In genomic region chr14:54776361-54777001, GRCh38 we compare ENCODE assay signal across 9 cellular contexts.
DNase-seq lines count a peak whose midpoint lies in the region; ATAC-seq, FAIRE-seq and TF ChIP-seq lines count a peak whose summit lies in the region.
"Had no signal": no experiment of that assay in that cellular context is flagged by ENCODE, and none has a peak within 500 bp of the region (broad histone marks: within the 10 kb centered on the region; RNA-seq: fewer than 3 reads in every experiment).

No MANE protein-coding gene starts in this region.

- no peak for TF ChIP-seq EP300 in suprapubic skin (IDR thresholded peaks at IDR 0.05)

- H3K27me3 ChIP-seq in suprapubic skin = no peaks in the 10 kb centered on the region

- FAIRE-seq in GM12892 (lab: Jason Lieb, UNC) = no peak
- FAIRE-seq: islet of Langerhans had no signal

- H3K4me1 ChIP-seq in suprapubic skin = peaks cover 24% of the 10 kb centered on the region

- TF ChIP-seq POLR2A in GM12892 (IDR thresholded peaks at IDR 0.05; ENCODE audit: low read depth, low read length) (no peak), suprapubic skin (IDR thresholded peaks at IDR 0.05) (no peak)

- 22% methylated on average over 11 of the region's 12 CpGs for WGBS in suprapubic skin

- H3K9me3 ChIP-seq in suprapubic skin = no peaks in the 10 kb centered on the region

- no peak overlapping the region for H3K27ac ChIP-seq in suprapubic skin

- H3K36me3 ChIP-seq in suprapubic skin = peaks cover 30% of the 10 kb centered on the region

- DNase-seq in GM12892 (ENCODE audit: insufficient read length) = peak; percentile 19
- peak; percentile 20 for DNase-seq in NCI-H1105 (lab: John Stamatoyannopoulos, UW)
- peak; percentile 29 for DNase-seq in activated CD8-positive, alpha-beta memory T cell treated with anti-CD3 and anti-CD28 coated beads, Interleukin-2, amount 50 U/mL, for 4 hours
- DNase-seq in germinal center (ENCODE audit: low spot score) = peak; percentile 73
- DNase-seq in stimulated activated CD4-positive, alpha-beta T cell treated with anti-CD3 and anti-CD28 coated beads, Interleukin-2, amount 100 ng/mL, for 24 hours = peak; percentile 81 to 89
- DNase-seq in cerebellar nuclear complex (lab: John Stamatoyannopoulos, UW) = no peak
- no peak for DNase-seq in suprapubic skin (ENCODE audit: low spot score in 2 of 2)

- TF ChIP-seq CTCF in suprapubic skin (IDR thresholded peaks at IDR 0.05) = no peak

- H3K4me3 ChIP-seq in suprapubic skin = no peak overlapping the region

- ATAC-seq in GM19455 (IDR thresholded peaks at IDR 0.05; ENCODE audit: unreplicated experiment) = no peak

Comparison
In these comparisons a context has a peak if more than half of its experiments do, and no peak if none do; other contexts are left out.
1. DNase-seq: peak in GM12892 (single experiment), NCI-H1105 (single experiment), activated CD8-positive, alpha-beta memory T cell treated with anti-CD3 and anti-CD28 coated beads, Interleukin-2, amount 50 U/mL, for 4 hours (single experiment), germinal center (single experiment) and stimulated activated CD4-positive, alpha-beta T cell treated with anti-CD3 and anti-CD28 coated beads, Interleukin-2, amount 100 ng/mL, for 24 hours (2 of 2); none in cerebellar nuclear complex (0 of 2) and suprapubic skin (0 of 2).